Comparison of ENCODE assay signal across 1 cellular context in the genomic region with DNA sequence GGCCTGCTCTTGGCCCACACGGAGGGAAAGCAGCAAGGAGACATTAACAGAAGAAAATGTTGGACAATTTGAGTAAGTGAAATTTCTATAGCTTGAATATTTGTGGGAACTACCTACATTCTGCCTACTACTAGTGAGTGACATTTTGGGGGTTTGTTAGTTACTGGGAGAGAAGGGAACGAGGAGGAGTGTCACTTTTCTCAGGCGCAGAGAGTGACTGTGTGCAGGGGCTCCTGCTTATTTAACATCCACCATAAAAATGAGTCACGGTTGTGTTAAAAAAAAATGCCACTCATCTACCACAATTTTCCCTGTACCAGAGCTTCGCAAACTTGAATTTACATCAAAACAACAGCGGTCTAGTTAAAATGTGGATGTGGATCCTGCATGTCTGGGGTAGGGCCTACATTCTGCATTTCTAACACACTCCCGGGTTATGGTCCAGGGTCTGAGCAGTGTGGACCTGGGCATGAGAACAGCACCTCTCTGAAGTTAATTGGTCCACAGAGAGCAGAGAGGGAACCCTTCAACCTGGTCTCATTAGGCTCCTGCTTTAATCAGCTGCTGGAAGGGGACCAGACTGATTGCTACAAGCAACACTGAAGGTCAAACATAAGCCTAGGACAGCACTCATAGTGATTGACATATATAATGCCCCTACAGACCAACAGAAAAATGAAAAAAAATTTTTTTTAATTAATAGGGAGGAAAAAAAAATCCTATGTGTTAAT.
TF ChIP-seq lines count a peak whose summit lies in the region.

No MANE protein-coding gene starts in this region.

TF ChIP-seq in H1, 55 proteins besides CTCF, POLR2A, EP300 and RAD21:
- TF ChIP-seq RBBP5 (IDR thresholded peaks at IDR 0.05; ENCODE audit: borderline replicate concordance, low read depth, low read length) = no peak
- TF ChIP-seq CREB1 (IDR thresholded peaks at IDR 0.05) = no peak
- TF ChIP-seq HDAC2 (IDR thresholded peaks at IDR 0.05; ENCODE audit: borderline replicate concordance in 1 of 2, low read depth in 2 of 2, low read length in 2 of 2) = no peak
- TF ChIP-seq TEAD4 (IDR thresholded peaks at IDR 0.05; ENCODE audit: low read depth, low read length) = no peak
- no peak for TF ChIP-seq CHD2 (IDR thresholded peaks at IDR 0.05; ENCODE audit: low read length)
- TF ChIP-seq, protein P1, sequence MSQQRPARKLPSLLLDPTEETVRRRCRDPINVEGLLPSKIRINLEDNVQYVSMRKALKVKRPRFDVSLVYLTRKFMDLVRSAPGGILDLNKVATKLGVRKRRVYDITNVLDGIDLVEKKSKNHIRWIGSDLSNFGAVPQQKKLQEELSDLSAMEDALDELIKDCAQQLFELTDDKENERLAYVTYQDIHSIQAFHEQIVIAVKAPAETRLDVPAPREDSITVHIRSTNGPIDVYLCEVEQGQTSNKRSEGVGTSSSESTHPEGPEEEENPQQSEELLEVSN (IDR thresholded peaks at IDR 0.05) = no peak
- TF ChIP-seq CHD1 (IDR thresholded peaks at IDR 0.05; ENCODE audit: low read depth, low read length) = no peak
- TF ChIP-seq KDM5A (IDR thresholded peaks at IDR 0.05; ENCODE audit: low read length) = no peak
- TF ChIP-seq RNF2 (IDR thresholded peaks at IDR 0.05; ENCODE audit: borderline replicate concordance, low read depth, low read length, missing control alignments, poor library complexity, severe bottlenecking) = no peak
- no peak for TF ChIP-seq SUZ12 (IDR thresholded peaks at IDR 0.05; ENCODE audit: low read length)
- no peak for TF ChIP-seq TBP (IDR thresholded peaks at IDR 0.05; ENCODE audit: low read depth, low read length)
- TF ChIP-seq CEBPB (IDR thresholded peaks at IDR 0.05; ENCODE audit: low read depth, low read length) = no peak
- no peak for TF ChIP-seq SAP30 (IDR thresholded peaks at IDR 0.05; ENCODE audit: insufficient read depth, insufficient replicate concordance, low read length)
- no peak for TF ChIP-seq GTF2F1 (IDR thresholded peaks at IDR 0.05; ENCODE audit: borderline replicate concordance, low read depth, low read length)
